In the genomic region with DNA sequence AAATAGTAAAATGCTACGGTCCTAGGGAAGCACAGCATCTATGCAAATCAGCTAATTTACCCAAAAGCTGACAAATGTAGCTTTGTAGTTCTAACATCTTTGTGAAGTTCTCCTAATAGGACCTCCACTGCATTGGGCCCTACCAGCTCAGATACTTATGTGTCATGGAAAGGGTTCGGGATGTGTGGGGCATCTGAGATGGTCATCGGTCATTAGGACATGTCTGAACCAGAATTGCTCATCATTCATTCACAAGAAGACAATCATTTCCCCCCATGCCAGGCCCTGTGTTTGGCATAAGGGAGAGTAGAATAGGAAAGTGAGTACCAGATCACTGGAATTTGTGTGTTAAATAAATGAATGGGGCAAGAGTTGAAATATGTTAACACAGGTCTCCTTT, we compare ENCODE assay signal across 15 cellular contexts. TPM values are rescaled to one million over a fixed set of nuclear protein-coding genes. Genes with fewer than 3 reads are reported as not detected.
A peak's percentile ranks its signal among the peaks of the same experiment; 100 is the strongest.
DNase-seq lines count a peak whose midpoint lies in the region; ATAC-seq and TF ChIP-seq lines count a peak whose summit lies in the region.
"Had no signal": no experiment of that assay in that cellular context is flagged by ENCODE, and none has a peak within 500 bp of the region (broad histone marks: within the 10 kb centered on the region; RNA-seq: fewer than 3 reads in every experiment).

No MANE protein-coding gene starts in this region.

- peak overlapping the region; percentile 58 for H3K4me2 ChIP-seq in mammary epithelial cell (ENCODE audit: insufficient read depth, low read depth, low read length)
- peak overlapping the region; percentile 2 for H3K4me2 ChIP-seq in mesenchymal stem cell (ENCODE audit: low read length, poor library complexity, severe bottlenecking)

- H3K4me1 ChIP-seq in mammary epithelial cell (ENCODE audit: insufficient read depth, low read length) (peaks cover 22% of the 10 kb centered on the region), mesenchymal stem cell (ENCODE audit: control insufficient read depth, insufficient read depth, low read depth, low read length) (peaks cover 7% of the 10 kb centered on the region)

- no peak overlapping the region for H2BK120ac ChIP-seq in mesenchymal stem cell (ENCODE audit: low read depth, low read length)

- H3K18ac ChIP-seq in mesenchymal stem cell (ENCODE audit: low read depth in 1 of 2, low read length in 2 of 2), result peak overlapping the region in 1 of 2 experiments; percentile 3

- H3K27me3 ChIP-seq in mammary epithelial cell (ENCODE audit: insufficient read depth, low read length) (no peaks in the 10 kb centered on the region), mesenchymal stem cell (ENCODE audit: control insufficient read depth in 1 of 2, insufficient read depth in 1 of 2, low read length in 2 of 2) (peaks cover 0 to 6% of the 10 kb centered on the region in 2 experiments)
- H3K27me3 ChIP-seq: ovary had no signal

- H2BK15ac ChIP-seq in mesenchymal stem cell (ENCODE audit: low read depth, poor library complexity, severe bottlenecking), result no peak overlapping the region

- no peak overlapping the region for H4K91ac ChIP-seq in mesenchymal stem cell (ENCODE audit: low read length)

- H4K20me1 ChIP-seq in mammary epithelial cell (ENCODE audit: insufficient read depth, low read length), result no peaks in the 10 kb centered on the region

- no peak for TF ChIP-seq POLR2A in GM18505 (IDR thresholded peaks at IDR 0.05; ENCODE audit: borderline replicate concordance, extremely low read depth, insufficient read depth, insufficient read length)

- dilution Hi-C loops in mammary epithelial cell (cut with HindIII; ENCODE audit: low sequenced_read_pairs), result loop anchor here (5.0 kb wide), 1 partner anchor 104 kb away; no protein-coding TSS in a partner anchor

- H3K79me2 ChIP-seq in mammary epithelial cell (ENCODE audit: insufficient read depth, low read length), result no peaks in the 10 kb centered on the region

- H3K9ac ChIP-seq in mammary epithelial cell (ENCODE audit: insufficient read depth, low read length) (no peak overlapping the region), mesenchymal stem cell (ENCODE audit: low read length) (no peak overlapping the region)

- TF ChIP-seq CTCF in AG04449 (IDR thresholded peaks at IDR 0.05; ENCODE audit: insufficient read depth, low read length, missing control alignments), result no peak
- TF ChIP-seq CTCF in mammary epithelial cell (conservative IDR thresholded peaks at IDR 0.05 in 1 of 2, IDR thresholded peaks at IDR 0.05 in 1 of 2; ENCODE audit: extremely low read depth in 1 of 2, insufficient read depth in 1 of 2, low read depth in 1 of 2, low read length in 2 of 2), result no peak

- peak overlapping the region; percentile 49 for H2AFZ ChIP-seq in mammary epithelial cell (ENCODE audit: low read depth, low read length)
- H2AFZ ChIP-seq in mesenchymal stem cell (ENCODE audit: low read depth, low read length), result no peak overlapping the region

- no peak overlapping the region for H3K23ac ChIP-seq in mesenchymal stem cell (ENCODE audit: low read length in 2 of 2)

- no peak for ATAC-seq in GM18505 (IDR thresholded peaks at IDR 0.05; ENCODE audit: unreplicated experiment)
- ATAC-seq: lower lobe of right lung had no signal

- in situ Hi-C loops in mammary epithelial cell (cut with MboI; ENCODE audit: low sequenced_read_pairs in 2 of 2), result no loop called here

- no peak overlapping the region for H2BK5ac ChIP-seq in mesenchymal stem cell (ENCODE audit: low read depth, low read length, poor library complexity, severe bottlenecking)

- BruUV-seq in mammary epithelial cell (replicated peaks; lab: Mats Ljungman, UMichigan), result no TSS peak

- H3K79me1 ChIP-seq in mesenchymal stem cell (replicated peaks; ENCODE audit: low read length, poor library complexity, severe bottlenecking), result peaks cover 10% of the 10 kb centered on the region

- CTCF ChIA-PET in AG04449 (lab: Yijun Ruan, JAX), result interaction anchor here (1.3 to 1.7 kb wide), 5 partner anchors 31 to 639 kb away, joined by 3 to 5 read pairs (median 4); no protein-coding TSS in a partner anchor
- CTCF ChIA-PET in mammary epithelial cell (lab: Charles Lee; ENCODE audit: low non-redundant PET), result no interaction called here

- H2BK12ac ChIP-seq in mesenchymal stem cell (ENCODE audit: low read length in 2 of 2), result no peak overlapping the region

- 9% methylated on average over 3 of the region's 3 CpGs for WGBS in mammary epithelial cell (ENCODE audit: low coverage, missing lambda C conversion rate)
- WGBS in mesenchymal stem cell, result 23% methylated on average over 1 of the region's 3 CpGs

- H3K14ac ChIP-seq in mesenchymal stem cell (ENCODE audit: low read length in 2 of 2), result no peak overlapping the region

- DNase-seq in AG04449 (ENCODE audit: low read depth, low spot score) (no peak), M059J (ENCODE audit: low read depth) (peak; percentile 76), mammary epithelial cell (peak; percentile 45), mesenchymal stem cell (peak; percentile 53), NCI-H187 (lab: John Stamatoyannopoulos, UW) (no peak), NCI-H82 treated with DMSO at 0.1 percent for 48 hours (lab: John Stamatoyannopoulos, UW; ENCODE audit: unreplicated experiment) (no peak)
- no peak for DNase-seq in activated CD4-positive, CD25-positive, alpha-beta regulatory T cell treated with anti-CD3 and anti-CD28 coated beads, Interleukin-2, amount 50 U/mL, for 72 hours
- DNase-seq: activated CD4-positive, alpha-beta T cell treated with anti-CD3 and anti-CD28 coated beads for 48 hours; AML-193; effector CD8-positive, alpha-beta T cell; head of caudate nucleus; lower lobe of right lung; NCI-H2171; ovary had no signal

- no peak overlapping the region for H3K27ac ChIP-seq in mammary epithelial cell (ENCODE audit: insufficient read depth, low read depth, low read length)
- peak overlapping the region; percentile 66 for H3K27ac ChIP-seq in mesenchymal stem cell (ENCODE audit: low read length, poor library complexity, severe bottlenecking)
- H3K27ac ChIP-seq: lower lobe of right lung, ovary had no signal

- no peak overlapping the region for H4K8ac ChIP-seq in mesenchymal stem cell (ENCODE audit: low read length)

- H3K4ac ChIP-seq in mesenchymal stem cell (ENCODE audit: low read depth in 1 of 2, low read length in 2 of 2), result no peak overlapping the region

- H3K4me3 ChIP-seq in AG04449 (ENCODE audit: low read depth, low read length) (peak overlapping the region; percentile 20), mammary epithelial cell (replicated peaks in 1 of 3; ENCODE audit: insufficient read depth in 1 of 3, low read depth in 2 of 3, low read length in 3 of 3) (no peak overlapping the region), mesenchymal stem cell (ENCODE audit: insufficient read depth in 1 of 2, low read depth in 1 of 2, low read length in 2 of 2) (no peak overlapping the region)
- H3K4me3 ChIP-seq: lower lobe of right lung, ovary had no signal

- no peaks in the 10 kb centered on the region for H3K36me3 ChIP-seq in mammary epithelial cell (ENCODE audit: insufficient read depth, low read length)
- H3K36me3 ChIP-seq in mesenchymal stem cell (ENCODE audit: control insufficient read depth in 1 of 2, insufficient read depth in 2 of 2, low read depth in 1 of 2, low read length in 2 of 2), result peaks cover 2 to 11% of the 10 kb centered on the region in 2 experiments
- H3K36me3 ChIP-seq: ovary had no signal

- H2AK5ac ChIP-seq in mesenchymal stem cell (ENCODE audit: low read length, severe bottlenecking), result no peak overlapping the region

- POLR2A ChIA-PET in AG04449 (lab: Yijun Ruan, JAX), result interaction anchor here (1.0 kb wide), 1 partner anchor 38 kb away, joined by 4 read pairs; no protein-coding TSS in a partner anchor

- H3K9me3 ChIP-seq in mammary epithelial cell (replicated peaks; ENCODE audit: insufficient read depth, low read length), result no peaks in the 10 kb centered on the region
- H3K9me3 ChIP-seq in mesenchymal stem cell (ENCODE audit: control insufficient read depth, low read length), result no peaks in the 10 kb centered on the region
- H3K9me3 ChIP-seq: lower lobe of right lung, ovary had no signal

- intact Hi-C loops in mammary epithelial cell (cut with micrococcal nuclease), result loop anchor here (1.0 to 10.0 kb wide), 3 partner anchors 36 to 311 kb away; a partner anchor contains a TSS

RNA-seq across cellular contexts. Expression of a gene that starts 35.7 kb away (rescaled TPM):
- 15.7 and 19.7 TPM in 2 replicates for total RNA-seq in M059J (2014; rRNA removed; shearing (Covaris generic))
- total RNA-seq in mammary epithelial cell, result 10 to 100 TPM; 14.7 to 16.7 TPM
- 8.4 TPM for polyA plus RNA-seq in mammary epithelial cell
- 1.8 TPM for polyA minus RNA-seq in mammary epithelial cell
- 24.0 TPM for polyA plus RNA-seq in mesenchymal stem cell (2013, experiment 1 of 2)
- 22.5 TPM for polyA plus RNA-seq in mesenchymal stem cell (2013, experiment 2 of 2)

Comparison
In these comparisons a context has a peak if more than half of its experiments do, and no peak if none do; other contexts are left out.
1. DNase-seq: peak in M059J (single experiment), mammary epithelial cell (single experiment) and mesenchymal stem cell (single experiment); none in AG04449 (single experiment), NCI-H187 (0 of 2), NCI-H82 treated with DMSO at 0.1 percent for 48 hours (single experiment) and activated CD4-positive, CD25-positive, alpha-beta regulatory T cell treated with anti-CD3 and anti-CD28 coated beads, Interleukin-2, amount 50 U/mL, for 72 hours (single experiment).